8 cellular contexts compared by ENCODE assay signal in genomic region chr17:7330099-7331015, GRCh38. TPM values are rescaled to one million over a fixed set of nuclear protein-coding genes. Genes with fewer than 3 reads are reported as not detected.
DNase-seq lines count a peak whose midpoint lies in the region; ATAC-seq and TF ChIP-seq lines count a peak whose summit lies in the region.

No MANE protein-coding gene starts in this region.

- H3K36me3 ChIP-seq in breast epithelium (no peaks in the 10 kb centered on the region), spleen (peaks cover 0 to 21% (median 11%) of the 10 kb centered on the region in 6 donors)

- TF ChIP-seq POLR2A in breast epithelium (IDR thresholded peaks at IDR 0.05) (no peak), spleen (IDR thresholded peaks at IDR 0.05) (no peak)

- peak overlapping the region; percentile 77 to 90 (median 86) for H3K4me3 ChIP-seq in breast epithelium
- peak overlapping the region; percentile 77 to 95 (median 87) for H3K4me3 ChIP-seq in spleen

- no peaks in the 10 kb centered on the region for H3K9me3 ChIP-seq in breast epithelium
- H3K9me3 ChIP-seq in spleen, result no peaks in the 10 kb centered on the region

- intact Hi-C loops in breast epithelium (cut with DNase I; ENCODE audit: low total_unique reads) (no loop called here), spleen (cut with DNase I; ENCODE audit: low total_unique reads) (no loop called here)

- H3K4me1 ChIP-seq in breast epithelium (no peaks in the 10 kb centered on the region), spleen (peaks cover 6 to 78% (median 39%) of the 10 kb centered on the region in 6 donors)

- H3K27me3 ChIP-seq in breast epithelium, result peaks cover 0 to 9% of the 10 kb centered on the region in 2 donors
- no peaks in the 10 kb centered on the region for H3K27me3 ChIP-seq in spleen (replicated peaks in 1 of 7)

- H3K27ac ChIP-seq in VCaP (peak overlapping the region; percentile 74), breast epithelium (peak overlapping the region; percentile 94 to 96), spleen (peak overlapping the region; percentile 89 to 95 (median 93))

- peak; percentile 86 for DNase-seq in NCI-H146 (lab: John Stamatoyannopoulos, UW)
- DNase-seq in breast epithelium (ENCODE audit: low spot score in 2 of 2), result peak; percentile 67 to 69
- DNase-seq in inferior parietal cortex (ENCODE audit: extremely low spot score), result peak; percentile 70
- peak; percentile 95 for DNase-seq in spleen
- DNase-seq in cortex of kidney (lab: John Stamatoyannopoulos, UW), result no peak

- ATAC-seq in GM18502 (IDR thresholded peaks at IDR 0.05; ENCODE audit: poor library complexity, unreplicated experiment) (peak; percentile 53), HG02623 (IDR thresholded peaks at IDR 0.05; ENCODE audit: unreplicated experiment) (peak; percentile 30)

- TF ChIP-seq CTCF in VCaP (conservative IDR thresholded peaks at IDR 0.05) (no peak), breast epithelium (IDR thresholded peaks at IDR 0.05) (no peak), spleen (IDR thresholded peaks at IDR 0.05 in 8 of 11, conservative IDR thresholded peaks at IDR 0.05 in 3 of 11) (no peak)

- 20 to 67% (median 24%) methylated on average over 7 to 42 of the region's 42 CpGs for WGBS in spleen, 5 donors

RNA-seq across cellular contexts. Expression of gene NEURL4, which starts 1.2 kb away (rescaled TPM):
- total RNA-seq in breast epithelium, result 10 to 100 TPM; 15.0 to 22.9 (median 17.4) TPM
- total RNA-seq in spleen, result 10 to 100 TPM; 16.5 to 53.9 (median 44.3) TPM
- 10 to 100 TPM; 17.6 to 48.6 (median 36.3) TPM for polyA plus RNA-seq in spleen

RNA-seq across cellular contexts. Expression of gene ACAP1, which starts 6.0 kb away (rescaled TPM):
- 1 to 10 TPM; 3.4 to 6.6 (median 5.2) TPM for total RNA-seq in breast epithelium
- 100 to 1,000 TPM; 118 to 312 (median 208) TPM for total RNA-seq in spleen
- polyA plus RNA-seq in spleen, result 100 to 1,000 TPM; 126 to 266 (median 245) TPM

RNA-seq across cellular contexts. Expression of gene GPS2, which starts 15.2 kb away (rescaled TPM):
- total RNA-seq in breast epithelium, result 100 to 1,000 TPM in 1 of 3 donors, 10 to 100 TPM in 2; 77.3 to 109 (median 84.2) TPM
- 100 to 1,000 TPM in 2 of 7 donors, 10 to 100 TPM in 5; 54.1 to 123 (median 65.4) TPM for total RNA-seq in spleen
- 10 to 100 TPM; 56.6 to 73.2 (median 70.9) TPM for polyA plus RNA-seq in spleen

RNA-seq across cellular contexts. Expression of gene KCTD11, which starts 21.6 kb away (rescaled TPM):
- total RNA-seq in breast epithelium (10 to 100 TPM in 2 of 3 donors, 1 to 10 TPM in 1; 9.1 to 11.5 (median 11.0) TPM), spleen (10 to 100 TPM in 1 of 7 donors, 1 to 10 TPM in 6; 7.7 to 10.0 (median 9.1) TPM)
- 10 to 100 TPM in 1 of 3 donors, 1 to 10 TPM in 2; 5.4 to 12.0 (median 6.0) TPM for polyA plus RNA-seq in spleen

RNA-seq across cellular contexts. Expression of gene EIF5A, which starts 22.9 kb away (rescaled TPM):
- 100 to 1,000 TPM; 151 to 172 (median 163) TPM for total RNA-seq in breast epithelium
- total RNA-seq in spleen, result 100 to 1,000 TPM; 117 to 326 (median 244) TPM
- 100 to 1,000 TPM; 310 to 426 (median 376) TPM for polyA plus RNA-seq in spleen

Comparison
In these comparisons a context has a peak if more than half of its experiments do, and no peak if none do; other contexts are left out.
1. RNA of gene ACAP1, which starts 6.0 kb away (total RNA-seq): 118 to 312 TPM in spleen; 3.4 to 6.6 TPM in breast epithelium; every median in the first group is over 10 times any median in the second.
2. Peak in every context shown above with its lines, with median percentiles within 50 percentile points of each other: H3K27ac ChIP-seq.